12 cellular contexts compared by ENCODE assay signal in the genomic region with DNA sequence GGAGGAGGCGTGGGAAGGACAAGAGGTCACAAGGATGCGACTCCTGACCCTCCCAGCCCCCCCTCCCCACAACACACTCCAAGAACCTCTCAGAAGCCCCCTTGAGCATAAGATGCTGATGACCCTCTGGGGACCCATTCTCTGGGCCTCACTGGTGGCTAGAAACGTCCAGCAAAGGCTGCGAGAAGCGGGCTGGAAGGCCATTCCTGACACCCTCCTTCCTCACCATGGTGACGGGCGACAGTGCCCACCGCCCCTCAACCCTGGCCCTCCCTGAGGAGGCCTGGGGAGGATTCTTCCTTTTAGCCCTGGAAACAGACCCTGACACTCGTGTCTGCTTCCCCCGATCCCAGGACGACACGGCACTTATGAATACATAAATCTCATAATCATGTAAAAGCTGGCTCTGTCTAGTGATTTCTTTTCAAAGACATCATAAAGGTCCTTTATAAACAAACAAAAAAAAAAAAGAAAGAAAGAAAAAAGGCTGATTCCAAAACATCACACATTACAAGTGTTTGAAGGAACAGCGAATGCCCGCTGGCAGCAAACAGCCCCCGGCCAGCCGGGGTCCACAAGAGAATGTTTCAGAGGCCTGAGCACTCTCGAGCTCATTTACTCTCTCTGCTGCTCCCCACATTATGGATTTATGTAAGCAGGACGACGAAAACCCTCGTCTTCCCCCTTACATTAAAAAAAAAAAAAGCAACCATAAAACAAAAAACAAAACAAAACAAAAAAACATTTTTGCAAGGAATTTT. TPM values are rescaled to one million over a fixed set of nuclear protein-coding genes. Genes with fewer than 3 reads are reported as not detected.
A peak's percentile ranks its signal among the peaks of the same experiment; 100 is the strongest.
DNase-seq lines count a peak whose midpoint lies in the region; ATAC-seq, FAIRE-seq and TF ChIP-seq lines count a peak whose summit lies in the region.
"Had no signal": no experiment of that assay in that cellular context is flagged by ENCODE, and none has a peak within 500 bp of the region (broad histone marks: within the 10 kb centered on the region; RNA-seq: fewer than 3 reads in every experiment).

No MANE protein-coding gene starts in this region.

- peak overlapping the region in 1 of 2 experiments; percentile 11; a peak in 2 of 6 replicates for H3K27ac ChIP-seq in A549
- peak overlapping the region; percentile 79 for H3K27ac ChIP-seq in ectodermal cell (ENCODE audit: insufficient read depth, low read depth, low read length, poor library complexity, severe bottlenecking)
- peak overlapping the region in 1 of 2 donors; percentile 76 for H3K27ac ChIP-seq in left lung

- no peak for ATAC-seq in A549
- ATAC-seq in left lung = no peak
- no peak for ATAC-seq in HG02678 (IDR thresholded peaks at IDR 0.05; ENCODE audit: unreplicated experiment)

- H3K9me3 Mint-ChIP-seq in neural crest cell = no peaks in the 10 kb centered on the region

- intact Hi-C loops in left lung (cut with DNase I) = no loop called here

- CTCF ChIA-PET in A549 (lab: Yijun Ruan, JAX) = interaction anchor here (1.4 to 2.8 kb wide), 3 partner anchors 12 to 130 kb away, joined by 3 to 12 read pairs (median 5); no protein-coding TSS in a partner anchor

- peaks cover 65% of the 10 kb centered on the region for H3K4me1 Mint-ChIP-seq in neural crest cell

- WGBS in A549 (ENCODE audit: missing lambda C conversion rate) = 90% methylated on average over 20 of the region's 20 CpGs
- WGBS in ectodermal cell, 2 experiments = 50% methylated on average over 19 to 20 of the region's 20 CpGs

- H3K9me3 ChIP-seq in A549 = no peaks in the 10 kb centered on the region
- H3K9me3 ChIP-seq in ectodermal cell (ENCODE audit: control insufficient read depth, low read length) = no peaks in the 10 kb centered on the region
- H3K9me3 ChIP-seq in left lung = no peaks in the 10 kb centered on the region

- TF ChIP-seq EP300 in A549 (IDR thresholded peaks at IDR 0.05) = no peak

- H3K4me2 ChIP-seq in A549 = peak overlapping the region; percentile 52; the same call in 2 of the 3 replicates

- H3K36me3 ChIP-seq in ectodermal cell (ENCODE audit: control insufficient read depth, insufficient read depth, low read length) = no peaks in the 10 kb centered on the region
- H3K36me3 ChIP-seq in left lung = no peaks in the 10 kb centered on the region

- POLR2A ChIA-PET in A549 (lab: Yijun Ruan, JAX) = no interaction called here

- DNase-seq in A549 (ENCODE audit: low read depth in 1 of 2, low spot score in 1 of 2) (no peak), NB4 (ENCODE audit: low read depth) (no peak), neural crest cell (ENCODE audit: low read depth, low spot score) (peak; percentile 58), SW 1271 (lab: John Stamatoyannopoulos, UW) (no peak), left lung (no peak), HuH-7 (ENCODE audit: low spot score) (no peak)
- DNase-seq: activated effector memory CD4-positive, alpha-beta T cell treated with anti-CD3 and anti-CD28 coated beads, Interleukin-2, amount 50 U/mL, for 16 hours; NCI-H1694; SHP77 treated with DMSO at 0.1 percent for 48 hours had no signal

- TF ChIP-seq CTCF in A549 (IDR thresholded peaks at IDR 0.05) (no peak), NB4 (IDR thresholded peaks at IDR 0.05; ENCODE audit: low read depth, low read length) (no peak), neural crest cell (conservative IDR thresholded peaks at IDR 0.05) (no peak), left lung (IDR thresholded peaks at IDR 0.05) (no peak)

- no peak for TF ChIP-seq RAD21 in A549 (conservative IDR thresholded peaks at IDR 0.05 in 1 of 2, IDR thresholded peaks at IDR 0.05 in 1 of 2)

- TF ChIP-seq POLR2A in A549 (IDR thresholded peaks at IDR 0.05; ENCODE audit: low read length) (no peak), NB4 (IDR thresholded peaks at IDR 0.05; ENCODE audit: extremely low read depth, insufficient read length) (no peak)

- H3K4me1 ChIP-seq in A549 (peaks cover 27% of the 10 kb centered on the region), ectodermal cell (ENCODE audit: control insufficient read depth, insufficient read depth, low read length) (peaks cover 47% of the 10 kb centered on the region), left lung (peaks cover 19 to 96% of the 10 kb centered on the region in 2 donors)

- H3K27ac Mint-ChIP-seq in neural crest cell (ENCODE audit: unreplicated experiment) = peak overlapping the region; percentile 97

- H3K4me3 Mint-ChIP-seq in neural crest cell = peak overlapping the region; percentile 83

- H3K36me3 Mint-ChIP-seq in neural crest cell (ENCODE audit: low read depth) = no peaks in the 10 kb centered on the region

- H3K27me3 ChIP-seq in ectodermal cell (ENCODE audit: control insufficient read depth, insufficient read depth, low read length, poor library complexity, severe bottlenecking) = no peaks in the 10 kb centered on the region
- H3K27me3 ChIP-seq in left lung = peaks cover 0 to 37% of the 10 kb centered on the region in 2 donors

- H3K4me3 ChIP-seq in A549 = no peak overlapping the region
- peak overlapping the region; percentile 39 for H3K4me3 ChIP-seq in NB4 (ENCODE audit: low read depth, low read length)
- no peak overlapping the region for H3K4me3 ChIP-seq in ectodermal cell (ENCODE audit: insufficient read depth, low read depth, low read length)
- H3K4me3 ChIP-seq in left lung = no peak overlapping the region
- H3K4me3 ChIP-seq: smooth muscle cell had no signal

- FAIRE-seq in A549 (lab: Jason Lieb, UNC) = no peak

- H3K27me3 Mint-ChIP-seq in neural crest cell (ENCODE audit: low read depth) = no peaks in the 10 kb centered on the region

TF ChIP-seq in A549, 52 proteins besides CTCF, POLR2A, EP300 and RAD21:
- TF ChIP-seq HDAC2 (IDR thresholded peaks at IDR 0.05) (no peak), MAZ (IDR thresholded peaks at IDR 0.05; ENCODE audit: borderline replicate concordance, low read depth, low read length) (no peak), PHF8 (IDR thresholded peaks at IDR 0.05; ENCODE audit: borderline replicate concordance, low read depth) (no peak), RFX5 (IDR thresholded peaks at IDR 0.05) (no peak), SREBF2 (IDR thresholded peaks at IDR 0.05) (no peak)
- TF ChIP-seq, protein P1, sequence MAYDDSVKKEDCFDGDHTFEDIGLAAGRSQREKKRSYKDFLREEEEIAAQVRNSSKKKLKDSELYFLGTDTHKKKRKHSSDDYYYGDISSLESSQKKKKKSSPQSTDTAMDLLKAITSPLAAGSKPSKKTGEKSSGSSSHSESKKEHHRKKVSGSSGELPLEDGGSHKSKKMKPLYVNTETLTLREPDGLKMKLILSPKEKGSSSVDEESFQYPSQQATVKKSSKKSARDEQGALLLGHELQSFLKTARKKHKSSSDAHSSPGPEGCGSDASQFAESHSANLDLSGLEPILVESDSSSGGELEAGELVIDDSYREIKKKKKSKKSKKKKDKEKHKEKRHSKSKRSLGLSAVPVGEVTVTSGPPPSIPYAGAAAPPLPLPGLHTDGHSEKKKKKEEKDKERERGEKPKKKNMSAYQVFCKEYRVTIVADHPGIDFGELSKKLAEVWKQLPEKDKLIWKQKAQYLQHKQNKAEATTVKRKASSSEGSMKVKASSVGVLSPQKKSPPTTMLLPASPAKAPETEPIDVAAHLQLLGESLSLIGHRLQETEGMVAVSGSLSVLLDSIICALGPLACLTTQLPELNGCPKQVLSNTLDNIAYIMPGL (CRISPR knock-in tag; IDR thresholded peaks at IDR 0.05; ENCODE audit: borderline replicate concordance) = no peak

RNA-seq across cellular contexts. Expression of gene PREX1, which starts 40.7 kb away (rescaled TPM):
- 3.6 and 4.3 TPM in 2 replicates for polyA plus RNA-seq in A549 (2011; rRNA removed)
- 9.7 and 13.2 TPM in 2 replicates for polyA plus RNA-seq in A549 (2012; cell fraction: cytosol; rRNA removed)
- 19.4 and 21.9 TPM in 2 replicates for polyA plus RNA-seq in A549 (2012; cell fraction: nucleus; rRNA removed)
- polyA plus RNA-seq in A549 (2017; fragmentation: RNase III; extraction: RNeasy Plus Mini Kit Qiagen cat#74134 plus additional on column Dnase treatment) = 4.2 to 5.2 TPM (median 5.0 TPM) in 3 replicates
- polyA minus RNA-seq in A549 (2011; rRNA and poly(A)+ RNA removed) = 5.0 and 5.5 TPM in 2 replicates
- 25.4 TPM for polyA plus RNA-seq in ectodermal cell (2013, experiment 1 of 4)
- 22.7 TPM for polyA plus RNA-seq in ectodermal cell (2013, experiment 2 of 4)
- polyA plus RNA-seq in ectodermal cell (2013, experiment 3 of 4) = 20.4 TPM
- 20.3 TPM for polyA plus RNA-seq in ectodermal cell (2013, experiment 4 of 4)
- total RNA-seq in neural crest cell = 72.4 and 73.7 TPM in 2 replicates
- total RNA-seq in left lung = 100 to 1,000 TPM in 1 of 2 donors, 10 to 100 TPM in 1; 40.6 to 111 TPM
